In genomic region chr1:155001438-155001687, GRCh38 we compare ENCODE assay signal across 1 cellular context.
TF ChIP-seq lines count a peak whose summit lies in the region.

No MANE protein-coding gene starts in this region.

TF ChIP-seq in IMR-90, 13 proteins besides CTCF, POLR2A, EP300 and RAD21:
- TF ChIP-seq SMC3 (IDR thresholded peaks at IDR 0.05; ENCODE audit: low read depth, low read length) (no peak), RFX5 (IDR thresholded peaks at IDR 0.05; ENCODE audit: low read depth, low read length) (no peak), FOS (IDR thresholded peaks at IDR 0.05; ENCODE audit: low read depth, low read length) (no peak)
